In the genomic region with DNA sequence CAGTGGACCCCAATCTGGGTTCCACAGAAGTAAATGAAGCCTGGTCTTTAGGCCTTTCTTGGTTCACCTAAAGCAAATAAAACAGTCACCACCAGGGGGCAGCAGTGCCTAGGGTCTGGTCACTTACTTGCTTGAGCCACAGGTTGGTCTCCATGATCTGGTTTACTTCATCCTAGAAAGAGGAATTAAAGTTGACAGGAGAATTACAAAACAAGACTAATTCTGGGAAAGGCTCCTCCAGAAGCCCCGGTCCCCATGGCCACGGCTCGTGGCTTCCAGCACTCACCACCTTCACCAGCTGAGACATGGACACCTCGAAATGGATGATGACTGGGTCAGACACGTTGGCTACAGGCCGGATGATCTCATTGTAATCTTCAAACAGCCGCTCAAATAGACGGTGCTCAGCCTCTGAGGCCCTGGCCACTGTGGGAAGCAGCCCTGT, we compare ENCODE assay signal across 8 cellular contexts. TPM values are rescaled to one million over a fixed set of nuclear protein-coding genes. Genes with fewer than 3 reads are reported as not detected.
DNase-seq lines count a peak whose midpoint lies in the region; ATAC-seq, FAIRE-seq and TF ChIP-seq lines count a peak whose summit lies in the region.

No MANE protein-coding gene starts in this region.

- TF ChIP-seq POLR2A in Peyer's patch (IDR thresholded peaks at IDR 0.05) = no peak

- no peaks in the 10 kb centered on the region for H4K20me1 ChIP-seq in fibroblast of lung (ENCODE audit: control insufficient read depth, extremely low read depth, insufficient read depth, low read length)

- H3K36me3 ChIP-seq in Peyer's patch (no peaks in the 10 kb centered on the region), fibroblast of lung (ENCODE audit: control insufficient read depth, insufficient read depth, low read length) (no peaks in the 10 kb centered on the region)

- no peak overlapping the region for H3K9ac ChIP-seq in fibroblast of lung (ENCODE audit: insufficient read depth, low read length)

- H3K27me3 ChIP-seq in Peyer's patch (peaks cover 0 to 14% of the 10 kb centered on the region in 2 donors), fibroblast of lung (ENCODE audit: control insufficient read depth, insufficient read depth, low read length) (peaks cover 30% of the 10 kb centered on the region)

- H3K27ac ChIP-seq in Peyer's patch (no peak overlapping the region), fibroblast of lung (ENCODE audit: insufficient read depth, low read length) (no peak overlapping the region)

- no peak overlapping the region for H3K4me2 ChIP-seq in fibroblast of lung (ENCODE audit: extremely low read depth, insufficient read depth, low read length)

- peaks cover 44% of the 10 kb centered on the region for H3K27me3 Mint-ChIP-seq in activated T-cell treated with anti-CD3 and anti-CD28 coated beads, Interleukin-2, amount 50 U/mL, for 24 hours
- peaks cover 24 to 37% of the 10 kb centered on the region in 2 donors for H3K27me3 Mint-ChIP-seq in natural killer cell (ENCODE audit: low read depth in 2 of 2)

- no peaks in the 10 kb centered on the region for H3K79me2 ChIP-seq in fibroblast of lung (ENCODE audit: control insufficient read depth, insufficient read depth, low read length)

- H3K4me3 ChIP-seq in Peyer's patch (no peak overlapping the region), fibroblast of lung (replicated peaks in 1 of 4; ENCODE audit: control extremely low read depth in 1 of 4, insufficient read depth in 1 of 4, low read depth in 3 of 4, low read length in 4 of 4) (no peak overlapping the region)

- no peak overlapping the region for H2AFZ ChIP-seq in fibroblast of lung (ENCODE audit: low read length)

- FAIRE-seq in D721Med (lab: Jason Lieb, UNC) = peak; percentile 44

- H3K4me3 Mint-ChIP-seq in activated T-cell treated with anti-CD3 and anti-CD28 coated beads, Interleukin-2, amount 50 U/mL, for 24 hours = no peak overlapping the region
- H3K4me3 Mint-ChIP-seq in natural killer cell = no peak overlapping the region
- H3K4me3 Mint-ChIP-seq in stimulated activated effector memory CD8-positive, alpha-beta T cell treated with anti-CD3 and anti-CD28 coated beads, Interleukin-12 subunit alpha, Interleukin-12 subunit beta, amount 100 ng/mL, for 72 hours = no peak overlapping the region

- no peaks in the 10 kb centered on the region for H3K36me3 Mint-ChIP-seq in activated T-cell treated with anti-CD3 and anti-CD28 coated beads, Interleukin-2, amount 50 U/mL, for 24 hours (ENCODE audit: low read depth)
- H3K36me3 Mint-ChIP-seq in natural killer cell = no peaks in the 10 kb centered on the region
- no peaks in the 10 kb centered on the region for H3K36me3 Mint-ChIP-seq in stimulated activated effector memory CD8-positive, alpha-beta T cell treated with anti-CD3 and anti-CD28 coated beads, Interleukin-12 subunit alpha, Interleukin-12 subunit beta, amount 100 ng/mL, for 72 hours

- peak; percentile 86 for DNase-seq in D721Med (ENCODE audit: insufficient read length, low spot score)
- peak; percentile 67 to 75 for DNase-seq in Kasumi-1 (lab: John Stamatoyannopoulos, UW)
- DNase-seq in Peyer's patch = peak; percentile 73 to 96 (median 87)
- DNase-seq in activated T-cell treated with anti-CD3 and anti-CD28 coated beads, Interleukin-2, amount 50 U/mL, for 24 hours = peak; percentile 80
- peak; percentile 64 to 86 for DNase-seq in fibroblast of lung (ENCODE audit: low read depth in 2 of 2)
- peak; percentile 74 for DNase-seq in natural killer cell
- peak; percentile 83 to 91 for DNase-seq in stimulated activated effector memory CD8-positive, alpha-beta T cell treated with anti-CD3 and anti-CD28 coated beads, Interleukin-12 subunit alpha, Interleukin-12 subunit beta, amount 100 ng/mL, for 72 hours (ENCODE audit: low spot score in 2 of 2)

- intact Hi-C loops in natural killer cell (cut with micrococcal nuclease) = loop anchor here (1.0 kb wide), 1 partner anchor 91 kb away; no protein-coding TSS in a partner anchor

- TF ChIP-seq CTCF in D721Med (IDR thresholded peaks at IDR 0.05; ENCODE audit: insufficient read depth, missing control alignments) = peak; percentile 89
- peak; percentile 69 to 90 (median 83) for TF ChIP-seq CTCF in Peyer's patch (IDR thresholded peaks at IDR 0.05)
- TF ChIP-seq CTCF in fibroblast of lung (conservative IDR thresholded peaks at IDR 0.05 in 1 of 2, IDR thresholded peaks at IDR 0.05 in 1 of 2; ENCODE audit: low read depth in 1 of 2, low read length in 2 of 2) = peak; percentile 71 to 77
- TF ChIP-seq CTCF in natural killer cell (IDR thresholded peaks at IDR 0.05) = peak; percentile 83

- peak in 2 of 3 donors; percentile 67 to 74 for ATAC-seq in natural killer cell
- ATAC-seq in stimulated activated effector memory CD8-positive, alpha-beta T cell treated with anti-CD3 and anti-CD28 coated beads, Interleukin-12 subunit alpha, Interleukin-12 subunit beta, amount 100 ng/mL, for 72 hours = peak; percentile 61
- no peak for ATAC-seq in HG03039 (IDR thresholded peaks at IDR 0.05; ENCODE audit: unreplicated experiment)

- peaks cover 9% of the 10 kb centered on the region for H3K4me1 Mint-ChIP-seq in activated T-cell treated with anti-CD3 and anti-CD28 coated beads, Interleukin-2, amount 50 U/mL, for 24 hours (ENCODE audit: low read depth)
- no peaks in the 10 kb centered on the region for H3K4me1 Mint-ChIP-seq in natural killer cell
- peaks cover 5% of the 10 kb centered on the region for H3K4me1 Mint-ChIP-seq in stimulated activated effector memory CD8-positive, alpha-beta T cell treated with anti-CD3 and anti-CD28 coated beads, Interleukin-12 subunit alpha, Interleukin-12 subunit beta, amount 100 ng/mL, for 72 hours

- H3K4me1 ChIP-seq in Peyer's patch (peaks cover 0 to 21% (median 5%) of the 10 kb centered on the region in 4 donors), fibroblast of lung (ENCODE audit: control insufficient read depth, extremely low read depth, insufficient read depth, low read length) (no peaks in the 10 kb centered on the region)

- no peak overlapping the region for H3K27ac Mint-ChIP-seq in activated T-cell treated with anti-CD3 and anti-CD28 coated beads, Interleukin-2, amount 50 U/mL, for 24 hours
- no peak overlapping the region for H3K27ac Mint-ChIP-seq in natural killer cell
- no peak overlapping the region for H3K27ac Mint-ChIP-seq in stimulated activated effector memory CD8-positive, alpha-beta T cell treated with anti-CD3 and anti-CD28 coated beads, Interleukin-12 subunit alpha, Interleukin-12 subunit beta, amount 100 ng/mL, for 72 hours

- H3K9me3 ChIP-seq in Peyer's patch (no peaks in the 10 kb centered on the region), fibroblast of lung (ENCODE audit: control insufficient read depth, insufficient read depth, low read depth, low read length) (no peaks in the 10 kb centered on the region)

- H3K9me3 Mint-ChIP-seq in activated T-cell treated with anti-CD3 and anti-CD28 coated beads, Interleukin-2, amount 50 U/mL, for 24 hours = no peaks in the 10 kb centered on the region
- no peaks in the 10 kb centered on the region for H3K9me3 Mint-ChIP-seq in natural killer cell
- H3K9me3 Mint-ChIP-seq in stimulated activated effector memory CD8-positive, alpha-beta T cell treated with anti-CD3 and anti-CD28 coated beads, Interleukin-12 subunit alpha, Interleukin-12 subunit beta, amount 100 ng/mL, for 72 hours = no peaks in the 10 kb centered on the region

RNA-seq across cellular contexts. Expression of gene CHRNA3, which starts 2.3 kb away (rescaled TPM):
- total RNA-seq in Peyer's patch = 1 to 10 TPM in 3 of 4 donors, not detected in 1; 1.2 to 3.7 (median 2.9) TPM
- not detected in 2 replicates for total RNA-seq in fibroblast of lung
- polyA plus RNA-seq in fibroblast of lung = not detected in 2 replicates
- polyA plus RNA-seq in fibroblast of lung (2012) = not detected in 2 replicates
- polyA minus RNA-seq in fibroblast of lung (ENCODE audit: low replicate concordance) = not detected in 2 replicates
- total RNA-seq in natural killer cell = not detected

RNA-seq across cellular contexts. Expression of gene CHRNB4, which starts 22.5 kb away (rescaled TPM):
- total RNA-seq in Peyer's patch (not detected), fibroblast of lung (not detected in 2 replicates), natural killer cell (not detected)
- not detected in 2 replicates for polyA plus RNA-seq in fibroblast of lung
- not detected in 2 replicates for polyA plus RNA-seq in fibroblast of lung (2012)
- polyA minus RNA-seq in fibroblast of lung (ENCODE audit: low replicate concordance) = not detected in 2 replicates

RNA-seq across cellular contexts. Expression of gene CHRNA5, which starts 53.2 kb away (rescaled TPM):
- 1 to 10 TPM in 2 of 4 donors, under 1 TPM in 2; 0.38 to 1.7 (median 0.87) TPM for total RNA-seq in Peyer's patch
- total RNA-seq in fibroblast of lung = under 0.01 and 0.17 TPM in 2 replicates
- 1.2 and 2.9 TPM in 2 replicates for polyA plus RNA-seq in fibroblast of lung
- polyA plus RNA-seq in fibroblast of lung (2012) = 1.0 and 1.6 TPM in 2 replicates
- 1.7 TPM in 1 of 2 replicates, not detected in the other for polyA minus RNA-seq in fibroblast of lung (ENCODE audit: low replicate concordance)
- under 1 TPM; 0.23 to 0.45 (median 0.42) TPM for total RNA-seq in natural killer cell
